8 cellular contexts compared by ENCODE assay signal in genomic region chr16:67241008-67241900, GRCh38. TPM values are rescaled to one million over a fixed set of nuclear protein-coding genes. Genes with fewer than 3 reads are reported as not detected.
A peak's percentile ranks its signal among the peaks of the same experiment; 100 is the strongest.
DNase-seq lines count a peak whose midpoint lies in the region; ATAC-seq lines count a peak whose summit lies in the region.

No MANE protein-coding gene starts in this region.

- H3K36me3 Mint-ChIP-seq in activated CD4-positive, alpha-beta T cell treated with anti-CD3 and anti-CD28 coated beads, Interleukin-2, amount 10 ng/mL, durations not matched to agents 24 days and 14 days (ENCODE audit: low read depth) = peaks cover 41% of the 10 kb centered on the region

- no peak for DNase-seq in activated CD4-positive, alpha-beta T cell treated with anti-CD3 and anti-CD28 coated beads, Interleukin-2, amount 10 ng/mL, durations not matched to agents 24 days and 14 days
- no peak for DNase-seq in activated CD4-positive, alpha-beta T cell treated with anti-CD3 and anti-CD28 coated beads for 1 hour
- DNase-seq in iPS-NIHi11 (ENCODE audit: low spot score) (peak; percentile 37), NCI-H2081 treated with DMSO at 0.1 percent for 48 hours (lab: John Stamatoyannopoulos, UW) (no peak), NCI-H510A (lab: John Stamatoyannopoulos, UW) (no peak)

- no peak for ATAC-seq in GM19351 (IDR thresholded peaks at IDR 0.05; ENCODE audit: unreplicated experiment)

- H3K27ac ChIP-seq in angular gyrus (ENCODE audit: low read depth, low read length) (peak overlapping the region; percentile 83), temporal lobe (ENCODE audit: low read depth, low read length) (peak overlapping the region; percentile 71)

- intact Hi-C loops in activated CD4-positive, alpha-beta T cell treated with anti-CD3 and anti-CD28 coated beads, Interleukin-2, amount 10 ng/mL, durations not matched to agents 24 days and 14 days (cut with micrococcal nuclease) = loop anchor here (10.0 kb wide), 1 partner anchor 604 kb away; the partner anchor contains the start of genes CENPT, NUTF2 and THAP11

- no peaks in the 10 kb centered on the region for H3K27me3 Mint-ChIP-seq in activated CD4-positive, alpha-beta T cell treated with anti-CD3 and anti-CD28 coated beads, Interleukin-2, amount 10 ng/mL, durations not matched to agents 24 days and 14 days

- H3K4me1 Mint-ChIP-seq in activated CD4-positive, alpha-beta T cell treated with anti-CD3 and anti-CD28 coated beads, Interleukin-2, amount 10 ng/mL, durations not matched to agents 24 days and 14 days = peaks cover 36% of the 10 kb centered on the region

- no peaks in the 10 kb centered on the region for H3K9me3 Mint-ChIP-seq in activated CD4-positive, alpha-beta T cell treated with anti-CD3 and anti-CD28 coated beads, Interleukin-2, amount 10 ng/mL, durations not matched to agents 24 days and 14 days

- H3K4me3 Mint-ChIP-seq in activated CD4-positive, alpha-beta T cell treated with anti-CD3 and anti-CD28 coated beads, Interleukin-2, amount 10 ng/mL, durations not matched to agents 24 days and 14 days = peak overlapping the region; percentile 10

- peak overlapping the region; percentile 88 for H3K27ac Mint-ChIP-seq in activated CD4-positive, alpha-beta T cell treated with anti-CD3 and anti-CD28 coated beads, Interleukin-2, amount 10 ng/mL, durations not matched to agents 24 days and 14 days

RNA-seq across cellular contexts. Expression of gene FHOD1, which starts 6.0 kb away (rescaled TPM):
- total RNA-seq in activated CD4-positive, alpha-beta T cell treated with anti-CD3 and anti-CD28 coated beads, Interleukin-2, amount 10 ng/mL, durations not matched to agents 24 days and 14 days = 128 TPM in 2 replicates
- total RNA-seq in temporal lobe = 1.2 TPM

RNA-seq across cellular contexts. Expression of gene SLC9A5, which starts 7.5 kb away (rescaled TPM):
- 5.3 TPM in 2 replicates for total RNA-seq in activated CD4-positive, alpha-beta T cell treated with anti-CD3 and anti-CD28 coated beads, Interleukin-2, amount 10 ng/mL, durations not matched to agents 24 days and 14 days
- 1.2 TPM for total RNA-seq in temporal lobe

RNA-seq across cellular contexts. Expression of gene TMEM208, which starts 14.3 kb away (rescaled TPM):
- total RNA-seq in activated CD4-positive, alpha-beta T cell treated with anti-CD3 and anti-CD28 coated beads, Interleukin-2, amount 10 ng/mL, durations not matched to agents 24 days and 14 days = 65.0 and 65.6 TPM in 2 replicates
- 17.0 TPM for total RNA-seq in temporal lobe

RNA-seq across cellular contexts. Expression of gene PLEKHG4, which starts 38.1 kb away (rescaled TPM):
- total RNA-seq in activated CD4-positive, alpha-beta T cell treated with anti-CD3 and anti-CD28 coated beads, Interleukin-2, amount 10 ng/mL, durations not matched to agents 24 days and 14 days = 43.4 and 43.8 TPM in 2 replicates
- 0.98 TPM for total RNA-seq in temporal lobe

RNA-seq across cellular contexts. Expression of gene ELMO3, which starts 42.3 kb away (rescaled TPM):
- 8.2 and 8.7 TPM in 2 replicates for total RNA-seq in activated CD4-positive, alpha-beta T cell treated with anti-CD3 and anti-CD28 coated beads, Interleukin-2, amount 10 ng/mL, durations not matched to agents 24 days and 14 days
- 0.25 TPM for total RNA-seq in temporal lobe

Comparison
In these comparisons a context has a peak if more than half of its experiments do, and no peak if none do; other contexts are left out.
1. RNA of gene FHOD1, which starts 6.0 kb away (total RNA-seq): 128 TPM in activated CD4-positive, alpha-beta T cell treated with anti-CD3 and anti-CD28 coated beads, Interleukin-2, amount 10 ng/mL, durations not matched to agents 24 days and 14 days; 1.2 TPM in temporal lobe (single experiment); every median in the first group is over 10 times any median in the second.